In the genomic region with DNA sequence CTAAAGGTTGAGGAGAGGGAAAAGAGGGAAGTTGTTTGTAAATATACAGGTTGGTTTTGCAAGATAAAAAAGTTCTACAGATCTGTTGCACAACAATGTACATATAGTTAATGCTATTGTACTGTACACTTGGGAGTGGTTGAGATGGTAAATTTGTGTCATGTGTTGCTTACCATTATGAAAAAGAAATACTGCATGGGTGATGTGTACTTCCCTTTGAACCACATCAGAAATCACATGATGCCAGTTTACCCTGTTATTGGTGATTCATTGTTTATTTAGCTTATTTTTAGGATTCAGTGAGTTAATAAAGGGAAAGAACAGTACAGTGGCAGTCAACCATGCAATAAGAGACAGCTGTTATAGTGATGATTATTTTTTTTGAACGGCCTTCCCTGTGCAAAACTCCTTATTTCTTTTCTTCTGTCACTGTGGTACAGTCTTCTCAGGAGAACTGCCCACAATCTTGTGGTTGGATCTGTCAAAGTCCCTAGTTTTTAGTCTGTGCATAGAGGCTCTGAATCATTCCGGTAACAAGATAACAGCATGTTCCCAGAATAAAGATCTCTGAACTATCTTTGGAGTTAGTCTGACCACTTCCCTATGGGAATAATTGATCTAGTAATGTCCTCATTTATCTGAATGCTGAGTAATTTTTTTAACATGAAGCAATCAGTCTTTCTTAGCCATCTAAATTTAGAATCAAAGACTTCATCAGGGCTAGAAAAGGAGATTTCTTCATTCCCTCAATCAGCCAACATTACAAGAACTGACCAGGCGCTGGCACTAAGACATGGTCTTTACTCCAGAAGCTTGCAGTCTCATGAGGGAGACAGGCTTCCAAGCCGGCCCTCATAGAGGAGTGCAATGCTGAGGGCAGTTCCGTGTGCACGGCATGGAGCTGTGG, we compare ENCODE assay signal across 1 cellular context.
TF ChIP-seq lines count a peak whose summit lies in the region.

No MANE protein-coding gene starts in this region.

TF ChIP-seq in K562, 482 proteins besides CTCF, POLR2A, EP300 and RAD21 (continued from another document and continues in another):
- TF ChIP-seq FOXJ2 (tag; IDR thresholded peaks at IDR 0.05) (no peak), ZNF408 (CRISPR knock-in tag; IDR thresholded peaks at IDR 0.05; ENCODE audit: low read depth) (no peak), CBFA2T3 (IDR thresholded peaks at IDR 0.05) (peak; percentile 43), GABPA (tag; conservative IDR thresholded peaks at IDR 0.05; ENCODE audit: low read depth) (no peak), TEAD1 (CRISPR knock-in tag; IDR thresholded peaks at IDR 0.05) (no peak), ZEB2 (IDR thresholded peaks at IDR 0.05) (no peak), SMARCC2 (IDR thresholded peaks at IDR 0.05; ENCODE audit: low read depth) (peak; percentile 68; the same call in 1 of the 2 replicates), ZNF668 (CRISPR knock-in tag; IDR thresholded peaks at IDR 0.05) (no peak), BDP1 (IDR thresholded peaks at IDR 0.05; ENCODE audit: insufficient read depth, insufficient read length) (no peak), SRSF9 (IDR thresholded peaks at IDR 0.05; ENCODE audit: borderline replicate concordance, low read depth, low read length) (no peak), MTF1 (CRISPR knock-in tag; IDR thresholded peaks at IDR 0.05; ENCODE audit: borderline replicate concordance) (no peak), CBFA2T2 (conservative IDR thresholded peaks at IDR 0.05) (no peak), CBFB (CRISPR knock-in tag; IDR thresholded peaks at IDR 0.05) (no peak), ZC3H11A (IDR thresholded peaks at IDR 0.05; ENCODE audit: low read depth, low read length) (no peak), ZNF146 (CRISPR knock-in tag; IDR thresholded peaks at IDR 0.05; ENCODE audit: unreplicated experiment) (no peak), EWSR1 (IDR thresholded peaks at IDR 0.05; ENCODE audit: borderline replicate concordance, low read depth, partially characterized antibody) (no peak), DACH1 (IDR thresholded peaks at IDR 0.05; ENCODE audit: partially characterized antibody) (no peak), FOSL1 (tag; conservative IDR thresholded peaks at IDR 0.05) (peak; percentile 93), HDGF (IDR thresholded peaks at IDR 0.05) (no peak), POU5F1 (IDR thresholded peaks at IDR 0.05; ENCODE audit: borderline replicate concordance, low read depth, low read length, partially characterized antibody) (no peak), MED1 (CRISPR knock-in tag; IDR thresholded peaks at IDR 0.05; ENCODE audit: borderline replicate concordance) (no peak)
- TF ChIP-seq, protein P1, sequence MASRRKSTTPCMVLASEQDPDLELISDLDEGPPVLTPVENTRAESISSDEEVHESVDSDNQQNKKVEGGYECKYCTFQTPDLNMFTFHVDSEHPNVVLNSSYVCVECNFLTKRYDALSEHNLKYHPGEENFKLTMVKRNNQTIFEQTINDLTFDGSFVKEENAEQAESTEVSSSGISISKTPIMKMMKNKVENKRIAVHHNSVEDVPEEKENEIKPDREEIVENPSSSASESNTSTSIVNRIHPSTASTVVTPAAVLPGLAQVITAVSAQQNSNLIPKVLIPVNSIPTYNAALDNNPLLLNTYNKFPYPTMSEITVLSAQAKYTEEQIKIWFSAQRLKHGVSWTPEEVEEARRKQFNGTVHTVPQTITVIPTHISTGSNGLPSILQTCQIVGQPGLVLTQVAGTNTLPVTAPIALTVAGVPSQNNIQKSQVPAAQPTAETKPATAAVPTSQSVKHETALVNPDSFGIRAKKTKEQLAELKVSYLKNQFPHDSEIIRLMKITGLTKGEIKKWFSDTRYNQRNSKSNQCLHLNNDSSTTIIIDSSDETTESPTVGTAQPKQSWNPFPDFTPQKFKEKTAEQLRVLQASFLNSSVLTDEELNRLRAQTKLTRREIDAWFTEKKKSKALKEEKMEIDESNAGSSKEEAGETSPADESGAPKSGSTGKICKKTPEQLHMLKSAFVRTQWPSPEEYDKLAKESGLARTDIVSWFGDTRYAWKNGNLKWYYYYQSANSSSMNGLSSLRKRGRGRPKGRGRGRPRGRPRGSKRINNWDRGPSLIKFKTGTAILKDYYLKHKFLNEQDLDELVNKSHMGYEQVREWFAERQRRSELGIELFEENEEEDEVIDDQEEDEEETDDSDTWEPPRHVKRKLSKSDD (conservative IDR thresholded peaks at IDR 0.05; ENCODE audit: low read length): no peak
- TF ChIP-seq, protein P2, sequence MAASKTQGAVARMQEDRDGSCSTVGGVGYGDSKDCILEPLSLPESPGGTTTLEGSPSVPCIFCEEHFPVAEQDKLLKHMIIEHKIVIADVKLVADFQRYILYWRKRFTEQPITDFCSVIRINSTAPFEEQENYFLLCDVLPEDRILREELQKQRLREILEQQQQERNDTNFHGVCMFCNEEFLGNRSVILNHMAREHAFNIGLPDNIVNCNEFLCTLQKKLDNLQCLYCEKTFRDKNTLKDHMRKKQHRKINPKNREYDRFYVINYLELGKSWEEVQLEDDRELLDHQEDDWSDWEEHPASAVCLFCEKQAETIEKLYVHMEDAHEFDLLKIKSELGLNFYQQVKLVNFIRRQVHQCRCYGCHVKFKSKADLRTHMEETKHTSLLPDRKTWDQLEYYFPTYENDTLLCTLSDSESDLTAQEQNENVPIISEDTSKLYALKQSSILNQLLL (CRISPR knock-in tag; IDR thresholded peaks at IDR 0.05; ENCODE audit: borderline replicate concordance): no peak
- TF ChIP-seq, protein P3, sequence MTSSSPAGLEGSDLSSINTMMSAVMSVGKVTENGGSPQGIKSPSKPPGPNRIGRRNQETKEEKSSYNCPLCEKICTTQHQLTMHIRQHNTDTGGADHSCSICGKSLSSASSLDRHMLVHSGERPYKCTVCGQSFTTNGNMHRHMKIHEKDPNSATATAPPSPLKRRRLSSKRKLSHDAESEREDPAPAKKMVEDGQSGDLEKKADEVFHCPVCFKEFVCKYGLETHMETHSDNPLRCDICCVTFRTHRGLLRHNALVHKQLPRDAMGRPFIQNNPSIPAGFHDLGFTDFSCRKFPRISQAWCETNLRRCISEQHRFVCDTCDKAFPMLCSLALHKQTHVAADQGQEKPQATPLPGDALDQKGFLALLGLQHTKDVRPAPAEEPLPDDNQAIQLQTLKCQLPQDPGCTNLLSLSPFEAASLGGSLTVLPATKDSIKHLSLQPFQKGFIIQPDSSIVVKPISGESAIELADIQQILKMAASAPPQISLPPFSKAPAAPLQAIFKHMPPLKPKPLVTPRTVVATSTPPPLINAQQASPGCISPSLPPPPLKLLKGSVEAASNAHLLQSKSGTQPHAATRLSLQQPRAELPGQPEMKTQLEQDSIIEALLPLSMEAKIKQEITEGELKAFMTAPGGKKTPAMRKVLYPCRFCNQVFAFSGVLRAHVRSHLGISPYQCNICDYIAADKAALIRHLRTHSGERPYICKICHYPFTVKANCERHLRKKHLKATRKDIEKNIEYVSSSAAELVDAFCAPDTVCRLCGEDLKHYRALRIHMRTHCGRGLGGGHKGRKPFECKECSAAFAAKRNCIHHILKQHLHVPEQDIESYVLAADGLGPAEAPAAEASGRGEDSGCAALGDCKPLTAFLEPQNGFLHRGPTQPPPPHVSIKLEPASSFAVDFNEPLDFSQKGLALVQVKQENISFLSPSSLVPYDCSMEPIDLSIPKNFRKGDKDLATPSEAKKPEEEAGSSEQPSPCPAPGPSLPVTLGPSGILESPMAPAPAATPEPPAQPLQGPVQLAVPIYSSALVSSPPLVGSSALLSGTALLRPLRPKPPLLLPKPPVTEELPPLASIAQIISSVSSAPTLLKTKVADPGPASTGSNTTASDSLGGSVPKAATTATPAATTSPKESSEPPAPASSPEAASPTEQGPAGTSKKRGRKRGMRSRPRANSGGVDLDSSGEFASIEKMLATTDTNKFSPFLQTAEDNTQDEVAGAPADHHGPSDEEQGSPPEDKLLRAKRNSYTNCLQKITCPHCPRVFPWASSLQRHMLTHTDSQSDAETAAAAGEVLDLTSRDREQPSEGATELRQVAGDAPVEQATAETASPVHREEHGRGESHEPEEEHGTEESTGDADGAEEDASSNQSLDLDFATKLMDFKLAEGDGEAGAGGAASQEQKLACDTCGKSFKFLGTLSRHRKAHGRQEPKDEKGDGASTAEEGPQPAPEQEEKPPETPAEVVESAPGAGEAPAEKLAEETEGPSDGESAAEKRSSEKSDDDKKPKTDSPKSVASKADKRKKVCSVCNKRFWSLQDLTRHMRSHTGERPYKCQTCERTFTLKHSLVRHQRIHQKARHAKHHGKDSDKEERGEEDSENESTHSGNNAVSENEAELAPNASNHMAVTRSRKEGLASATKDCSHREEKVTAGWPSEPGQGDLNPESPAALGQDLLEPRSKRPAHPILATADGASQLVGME (CRISPR knock-in tag; IDR thresholded peaks at IDR 0.05): no peak
- TF ChIP-seq, protein P4, sequence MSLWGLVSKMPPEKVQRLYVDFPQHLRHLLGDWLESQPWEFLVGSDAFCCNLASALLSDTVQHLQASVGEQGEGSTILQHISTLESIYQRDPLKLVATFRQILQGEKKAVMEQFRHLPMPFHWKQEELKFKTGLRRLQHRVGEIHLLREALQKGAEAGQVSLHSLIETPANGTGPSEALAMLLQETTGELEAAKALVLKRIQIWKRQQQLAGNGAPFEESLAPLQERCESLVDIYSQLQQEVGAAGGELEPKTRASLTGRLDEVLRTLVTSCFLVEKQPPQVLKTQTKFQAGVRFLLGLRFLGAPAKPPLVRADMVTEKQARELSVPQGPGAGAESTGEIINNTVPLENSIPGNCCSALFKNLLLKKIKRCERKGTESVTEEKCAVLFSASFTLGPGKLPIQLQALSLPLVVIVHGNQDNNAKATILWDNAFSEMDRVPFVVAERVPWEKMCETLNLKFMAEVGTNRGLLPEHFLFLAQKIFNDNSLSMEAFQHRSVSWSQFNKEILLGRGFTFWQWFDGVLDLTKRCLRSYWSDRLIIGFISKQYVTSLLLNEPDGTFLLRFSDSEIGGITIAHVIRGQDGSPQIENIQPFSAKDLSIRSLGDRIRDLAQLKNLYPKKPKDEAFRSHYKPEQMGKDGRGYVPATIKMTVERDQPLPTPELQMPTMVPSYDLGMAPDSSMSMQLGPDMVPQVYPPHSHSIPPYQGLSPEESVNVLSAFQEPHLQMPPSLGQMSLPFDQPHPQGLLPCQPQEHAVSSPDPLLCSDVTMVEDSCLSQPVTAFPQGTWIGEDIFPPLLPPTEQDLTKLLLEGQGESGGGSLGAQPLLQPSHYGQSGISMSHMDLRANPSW (CRISPR knock-in tag; IDR thresholded peaks at IDR 0.05): no peak
- TF ChIP-seq, protein P5, sequence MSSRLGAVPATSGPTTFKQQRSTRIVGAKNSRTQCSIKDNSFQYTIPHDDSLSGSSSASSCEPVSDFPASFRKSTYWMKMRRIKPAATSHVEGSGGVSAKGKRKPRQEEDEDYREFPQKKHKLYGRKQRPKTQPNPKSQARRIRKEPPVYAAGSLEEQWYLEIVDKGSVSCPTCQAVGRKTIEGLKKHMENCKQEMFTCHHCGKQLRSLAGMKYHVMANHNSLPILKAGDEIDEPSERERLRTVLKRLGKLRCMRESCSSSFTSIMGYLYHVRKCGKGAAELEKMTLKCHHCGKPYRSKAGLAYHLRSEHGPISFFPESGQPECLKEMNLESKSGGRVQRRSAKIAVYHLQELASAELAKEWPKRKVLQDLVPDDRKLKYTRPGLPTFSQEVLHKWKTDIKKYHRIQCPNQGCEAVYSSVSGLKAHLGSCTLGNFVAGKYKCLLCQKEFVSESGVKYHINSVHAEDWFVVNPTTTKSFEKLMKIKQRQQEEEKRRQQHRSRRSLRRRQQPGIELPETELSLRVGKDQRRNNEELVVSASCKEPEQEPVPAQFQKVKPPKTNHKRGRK (tag; IDR thresholded peaks at IDR 0.05): no peak
- TF ChIP-seq, protein P6, sequence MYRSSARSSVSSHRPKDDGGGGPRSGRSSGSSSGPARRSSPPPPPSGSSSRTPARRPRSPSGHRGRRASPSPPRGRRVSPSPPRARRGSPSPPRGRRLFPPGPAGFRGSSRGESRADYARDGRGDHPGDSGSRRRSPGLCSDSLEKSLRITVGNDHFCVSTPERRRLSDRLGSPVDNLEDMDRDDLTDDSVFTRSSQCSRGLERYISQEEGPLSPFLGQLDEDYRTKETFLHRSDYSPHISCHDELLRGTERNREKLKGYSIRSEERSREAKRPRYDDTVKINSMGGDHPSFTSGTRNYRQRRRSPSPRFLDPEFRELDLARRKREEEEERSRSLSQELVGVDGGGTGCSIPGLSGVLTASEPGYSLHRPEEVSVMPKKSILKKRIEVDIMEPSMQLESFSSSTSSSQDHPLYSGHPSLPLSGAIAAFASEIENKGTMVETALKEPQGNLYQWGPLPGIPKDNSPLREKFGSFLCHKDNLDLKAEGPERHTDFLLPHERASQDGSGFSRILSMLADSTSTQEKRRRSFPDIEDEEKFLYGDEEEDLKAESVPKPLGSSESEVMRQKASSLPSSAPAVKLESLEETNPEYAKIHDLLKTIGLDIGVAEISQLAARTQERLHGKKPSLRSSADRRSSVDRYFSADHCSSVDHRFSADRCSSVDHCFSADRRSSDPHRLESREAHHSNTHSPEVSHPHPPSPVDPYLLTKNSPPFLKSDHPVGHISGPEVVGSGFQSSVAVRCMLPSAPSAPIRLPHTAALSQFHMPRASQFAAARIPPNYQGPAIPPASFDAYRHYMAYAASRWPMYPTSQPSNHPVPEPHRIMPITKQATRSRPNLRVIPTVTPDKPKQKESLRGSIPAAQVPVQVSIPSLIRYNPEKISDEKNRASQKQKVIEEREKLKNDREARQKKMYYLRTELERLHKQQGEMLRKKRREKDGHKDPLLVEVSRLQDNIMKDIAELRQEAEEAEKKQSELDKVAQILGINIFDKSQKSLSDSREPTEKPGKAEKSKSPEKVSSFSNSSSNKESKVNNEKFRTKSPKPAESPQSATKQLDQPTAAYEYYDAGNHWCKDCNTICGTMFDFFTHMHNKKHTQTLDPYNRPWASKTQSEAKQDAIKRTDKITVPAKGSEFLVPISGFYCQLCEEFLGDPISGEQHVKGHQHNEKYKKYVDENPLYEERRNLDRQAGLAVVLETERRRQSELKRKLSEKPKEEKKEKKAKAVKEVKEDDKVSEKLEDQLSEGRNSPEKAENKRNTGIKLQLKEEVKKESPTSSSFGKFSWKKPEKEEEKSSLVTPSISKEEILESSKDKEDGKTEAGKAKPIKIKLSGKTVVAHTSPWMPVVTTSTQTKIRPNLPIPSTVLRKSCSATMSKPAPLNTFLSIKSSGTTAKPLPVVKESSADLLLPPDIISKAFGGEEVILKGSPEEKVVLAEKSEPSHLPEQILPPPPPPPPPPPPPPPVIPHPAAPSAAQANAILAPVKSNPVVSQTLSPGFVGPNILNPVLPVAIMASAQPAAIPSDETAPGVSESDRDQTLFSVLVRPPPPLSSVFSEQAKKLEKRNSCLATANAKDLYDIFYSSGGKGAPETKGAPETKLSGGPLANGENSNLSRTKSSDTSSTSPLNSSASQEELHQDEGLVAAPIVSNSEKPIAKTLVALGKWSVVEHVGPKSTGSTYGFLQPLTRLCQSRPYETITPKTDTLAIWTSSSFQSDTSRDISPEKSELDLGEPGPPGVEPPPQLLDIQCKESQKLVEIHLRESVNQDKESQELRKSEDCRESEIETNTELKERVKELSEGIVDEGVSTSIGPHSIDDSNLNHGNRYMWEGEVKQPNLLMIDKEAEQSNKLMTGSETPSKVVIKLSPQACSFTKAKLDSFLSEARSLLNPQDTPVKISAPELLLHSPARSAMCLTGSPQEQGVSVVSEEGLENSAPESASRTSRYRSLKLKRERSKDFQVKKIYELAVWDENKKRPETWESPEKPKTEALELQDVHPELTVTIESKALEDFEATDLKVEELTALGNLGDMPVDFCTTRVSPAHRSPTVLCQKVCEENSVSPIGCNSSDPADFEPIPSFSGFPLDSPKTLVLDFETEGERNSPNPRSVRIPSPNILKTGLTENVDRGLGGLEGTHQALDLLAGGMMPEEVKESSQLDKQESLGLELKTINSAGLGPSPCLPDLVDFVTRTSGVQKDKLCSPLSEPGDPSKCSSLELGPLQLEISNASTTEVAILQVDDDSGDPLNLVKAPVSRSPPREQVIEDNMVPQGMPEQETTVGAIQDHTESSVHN (IDR thresholded peaks at IDR 0.05; ENCODE audit: borderline replicate concordance in 1 of 2, low read depth in 1 of 2): peak in 1 of 2 experiments; percentile 72; a peak in 1 of 4 replicates
